ENCODE assay signal across 1 cellular context in genomic region chr12:38906482-38907170, GRCh38.
TF ChIP-seq lines count a peak whose summit lies in the region.

No MANE protein-coding gene starts in this region.

TF ChIP-seq in HepG2, 621 proteins besides CTCF, POLR2A, EP300 and RAD21 (continued from another document and continues in another):
- TF ChIP-seq UBTF (CRISPR knock-in tag; IDR thresholded peaks at IDR 0.05) (peak; percentile 69), ZNF281 (CRISPR knock-in tag; IDR thresholded peaks at IDR 0.05; ENCODE audit: borderline replicate concordance) (peak; percentile 56), ZNF746 (CRISPR knock-in tag; IDR thresholded peaks at IDR 0.05) (no peak), RERE (CRISPR knock-in tag; IDR thresholded peaks at IDR 0.05; ENCODE audit: low read depth) (no peak), SAP130 (CRISPR knock-in tag; IDR thresholded peaks at IDR 0.05; ENCODE audit: low read depth) (peak; percentile 41; the same call in 1 of the 2 replicates), GABPB1 (CRISPR knock-in tag; IDR thresholded peaks at IDR 0.05) (peak; percentile 88), STAG1 (CRISPR knock-in tag; IDR thresholded peaks at IDR 0.05) (peak; percentile 74), PITX1 (CRISPR knock-in tag; IDR thresholded peaks at IDR 0.05) (peak; percentile 25; the same call in 1 of the 2 replicates), SRSF9 (IDR thresholded peaks at IDR 0.05; ENCODE audit: borderline replicate concordance, insufficient read depth, low read depth, low read length, poor library complexity, severe bottlenecking) (no peak), GRHL1 (CRISPR knock-in tag; conservative IDR thresholded peaks at IDR 0.05) (no peak), NKX3-1 (CRISPR knock-in tag; IDR thresholded peaks at IDR 0.05) (no peak), NR2F2 (IDR thresholded peaks at IDR 0.05; ENCODE audit: borderline replicate concordance, low read depth) (no peak), U2AF2 (IDR thresholded peaks at IDR 0.05; ENCODE audit: low read depth, low read length) (no peak), TERF1 (CRISPR knock-in tag; IDR thresholded peaks at IDR 0.05) (no peak), ZFP37 (CRISPR knock-in tag; IDR thresholded peaks at IDR 0.05; ENCODE audit: borderline replicate concordance) (no peak), PHF8 (CRISPR knock-in tag; IDR thresholded peaks at IDR 0.05) (peak; percentile 59), HMG20A (CRISPR knock-in tag; IDR thresholded peaks at IDR 0.05; ENCODE audit: borderline replicate concordance) (no peak), KDM1A (CRISPR knock-in tag; IDR thresholded peaks at IDR 0.05) (no peak; the same call in 1 of the 2 replicates), GZF1 (CRISPR knock-in tag; IDR thresholded peaks at IDR 0.05) (no peak), NAIF1 (CRISPR knock-in tag; IDR thresholded peaks at IDR 0.05; ENCODE audit: borderline replicate concordance) (no peak), ZSCAN31 (CRISPR knock-in tag; IDR thresholded peaks at IDR 0.05; ENCODE audit: low read depth) (0 out of 2 replicates have a peak, but pooled peaks have one; percentile 63), AKAP8 (CRISPR knock-in tag; IDR thresholded peaks at IDR 0.05) (no peak), PAF1 (CRISPR knock-in tag; IDR thresholded peaks at IDR 0.05) (no peak), BORCS8-MEF2B (CRISPR knock-in tag; IDR thresholded peaks at IDR 0.05) (no peak), ZNF160 (CRISPR knock-in tag; IDR thresholded peaks at IDR 0.05) (no peak), TCF12 (IDR thresholded peaks at IDR 0.05) (no peak), TCF12 (CRISPR knock-in tag; IDR thresholded peaks at IDR 0.05) (no peak), ZNF496 (CRISPR knock-in tag; IDR thresholded peaks at IDR 0.05; ENCODE audit: insufficient replicate concordance) (no peak), ATF7 (IDR thresholded peaks at IDR 0.05) (no peak), ATF7 (CRISPR knock-in tag; IDR thresholded peaks at IDR 0.05) (peak; percentile 37; the same call in 1 of the 2 replicates), ZXDC (CRISPR knock-in tag; IDR thresholded peaks at IDR 0.05) (no peak), ZBTB39 (CRISPR knock-in tag; IDR thresholded peaks at IDR 0.05) (no peak), ZNF530 (CRISPR knock-in tag; IDR thresholded peaks at IDR 0.05; ENCODE audit: low read depth) (no peak), ZNF770 (CRISPR knock-in tag; IDR thresholded peaks at IDR 0.05) (no peak), TBP (CRISPR knock-in tag; IDR thresholded peaks at IDR 0.05) (no peak), ZNF83 (CRISPR knock-in tag; IDR thresholded peaks at IDR 0.05; ENCODE audit: borderline replicate concordance) (peak; percentile 26; the same call in 1 of the 2 replicates), ZNF615 (CRISPR knock-in tag; IDR thresholded peaks at IDR 0.05; ENCODE audit: borderline replicate concordance) (no peak), ZNF597 (CRISPR knock-in tag; IDR thresholded peaks at IDR 0.05) (no peak), ISL2 (CRISPR knock-in tag; IDR thresholded peaks at IDR 0.05) (no peak)
